ENCODE assay signal across 14 cellular contexts in the genomic region with DNA sequence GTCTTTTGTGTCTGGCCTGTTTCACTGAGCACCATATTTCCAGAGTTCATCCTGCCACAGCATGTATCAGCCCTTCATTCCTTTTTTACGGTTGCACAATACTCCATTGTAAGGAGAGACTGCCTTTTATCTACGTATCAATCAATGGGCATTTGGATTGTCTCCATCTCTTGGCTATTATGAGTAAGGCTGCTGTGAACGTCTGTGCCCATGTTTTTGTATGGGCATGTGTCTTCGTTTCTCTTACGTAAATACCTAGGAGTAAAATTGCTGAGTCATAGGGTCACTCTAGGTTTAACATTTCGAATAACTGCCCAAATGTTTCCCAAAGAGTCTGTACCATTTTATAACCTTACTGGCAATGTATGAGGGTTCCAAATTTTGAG.
DNase-seq lines count a peak whose midpoint lies in the region; TF ChIP-seq lines count a peak whose summit lies in the region.
"Had no signal": no experiment of that assay in that cellular context is flagged by ENCODE, and none has a peak within 500 bp of the region (broad histone marks: within the 10 kb centered on the region; RNA-seq: fewer than 3 reads in every experiment).

No MANE protein-coding gene starts in this region.

- intact Hi-C loops in esophagus squamous epithelium (cut with DNase I) = no loop called here

- peak overlapping the region in 3 of 4 donors; percentile 0 to 30 (median 26) for H3K27ac ChIP-seq in esophagus squamous epithelium
- H3K27ac ChIP-seq: prostate gland, thoracic aorta had no signal

- H3K4me3 ChIP-seq in esophagus squamous epithelium = no peak overlapping the region
- no peak overlapping the region for H3K4me3 ChIP-seq in skeletal muscle cell (ENCODE audit: low read depth, low read length)
- H3K4me3 ChIP-seq: prostate gland, thoracic aorta had no signal

- no peaks in the 10 kb centered on the region for H3K9me3 ChIP-seq in esophagus squamous epithelium
- H3K9me3 ChIP-seq: prostate gland, thoracic aorta had no signal

- peaks cover 0 to 10% (median 0%) of the 10 kb centered on the region in 4 donors for H3K27me3 ChIP-seq in esophagus squamous epithelium

- 23 to 28% methylated on average over 6 of the region's 6 CpGs for WGBS in esophagus squamous epithelium, 2 donors

- no peaks in the 10 kb centered on the region for H3K36me3 ChIP-seq in esophagus squamous epithelium
- H3K36me3 ChIP-seq: prostate gland, thoracic aorta had no signal

- DNase-seq in H4 (ENCODE audit: low spot score) = peak; percentile 93
- peak; percentile 82 for DNase-seq in RPMI7951 (ENCODE audit: low read depth)
- DNase-seq in esophagus squamous epithelium (lab: John Stamatoyannopoulos, UW) = no peak
- peak; percentile 37 for DNase-seq in skeletal muscle cell (ENCODE audit: low read depth)
- DNase-seq in globus pallidus (ENCODE audit: low spot score) = no peak
- no peak for DNase-seq in KG1 (lab: John Stamatoyannopoulos, UW)
- no peak for DNase-seq in NCI-H510A (lab: John Stamatoyannopoulos, UW)
- DNase-seq: activated naive CD4-positive, alpha-beta T cell treated with anti-CD3 and anti-CD28 coated beads, Interleukin-2, amount 10 ng/mL, durations not matched to agents 7 days and 5 days; CD4-positive, CD25-positive, alpha-beta regulatory T cell; central memory CD4-positive, alpha-beta T cell; naive thymus-derived CD4-positive, alpha-beta T cell; NCI-H1048 had no signal

- TF ChIP-seq CTCF in esophagus squamous epithelium (IDR thresholded peaks at IDR 0.05) = no peak

- no peak for TF ChIP-seq POLR2A in esophagus squamous epithelium (IDR thresholded peaks at IDR 0.05)

- peaks cover 0 to 26% (median 6%) of the 10 kb centered on the region in 3 donors for H3K4me1 ChIP-seq in esophagus squamous epithelium
- H3K4me1 ChIP-seq: prostate gland had no signal

Comparison
In these comparisons a context has a peak if more than half of its experiments do, and no peak if none do; other contexts are left out.
1. DNase-seq: peak in H4 (single experiment), RPMI7951 (single experiment) and skeletal muscle cell (single experiment); none in esophagus squamous epithelium (single experiment), globus pallidus (single experiment), KG1 (single experiment) and NCI-H510A (single experiment).